Comparison of ENCODE assay signal across 23 cellular contexts in genomic region chr4:138107023-138107422, GRCh38.
DNase-seq lines count a peak whose midpoint lies in the region; ATAC-seq, FAIRE-seq and TF ChIP-seq lines count a peak whose summit lies in the region.
"Had no signal": no experiment of that assay in that cellular context is flagged by ENCODE, and none has a peak within 500 bp of the region (broad histone marks: within the 10 kb centered on the region; RNA-seq: fewer than 3 reads in every experiment).

No MANE protein-coding gene starts in this region.

- H3K79me2 ChIP-seq in mammary epithelial cell (ENCODE audit: insufficient read depth, low read length) (no peaks in the 10 kb centered on the region), keratinocyte (ENCODE audit: control insufficient read depth, insufficient read depth, low read length) (no peaks in the 10 kb centered on the region)

- H3K9me1 ChIP-seq in keratinocyte (ENCODE audit: control insufficient read depth, extremely low read depth, insufficient read depth, low read length) = no peaks in the 10 kb centered on the region

- peak overlapping the region; percentile 2 for H3K27ac Mint-ChIP-seq in type B pancreatic cell
- H3K27ac Mint-ChIP-seq: B cell; CD4-positive, CD25-positive, alpha-beta regulatory T cell; CD8-positive, alpha-beta T cell; H9 had no signal

- H3K4me2 ChIP-seq in mammary epithelial cell (ENCODE audit: insufficient read depth, low read depth, low read length) (no peak overlapping the region), keratinocyte (ENCODE audit: control insufficient read depth, extremely low read depth, insufficient read depth, low read depth, low read length) (no peak overlapping the region)

- no peak overlapping the region for H3K27ac ChIP-seq in mammary epithelial cell (ENCODE audit: insufficient read depth, low read depth, low read length)
- H3K27ac ChIP-seq in breast epithelium = no peak overlapping the region
- no peak overlapping the region for H3K27ac ChIP-seq in colonic mucosa
- H3K27ac ChIP-seq in keratinocyte (ENCODE audit: control insufficient read depth, insufficient read depth, low read length) = no peak overlapping the region
- H3K27ac ChIP-seq: 22Rv1, BLaER1, C4-2B, GM23248 had no signal

- FAIRE-seq in keratinocyte (lab: Jason Lieb, UNC) = peak; percentile 23
- FAIRE-seq: A204.1, G401.6, GM12892 had no signal

- ATAC-seq in left lobe of liver = no peak
- ATAC-seq: CD8-positive, alpha-beta T cell; HCT116 had no signal

- H3K4me1 ChIP-seq in mammary epithelial cell (ENCODE audit: insufficient read depth, low read length) = peaks cover 14% of the 10 kb centered on the region
- no peaks in the 10 kb centered on the region for H3K4me1 ChIP-seq in breast epithelium
- no peaks in the 10 kb centered on the region for H3K4me1 ChIP-seq in colonic mucosa
- H3K4me1 ChIP-seq in keratinocyte (ENCODE audit: control insufficient read depth, extremely low read depth, insufficient read depth, low read length) = peaks cover 11% of the 10 kb centered on the region

- H3K9me3 ChIP-seq in mammary epithelial cell (replicated peaks; ENCODE audit: insufficient read depth, low read length) (peaks cover 6% of the 10 kb centered on the region), breast epithelium (no peaks in the 10 kb centered on the region), colonic mucosa (no peaks in the 10 kb centered on the region), keratinocyte (ENCODE audit: control insufficient read depth, low read depth, low read length) (no peaks in the 10 kb centered on the region)

- intact Hi-C loops in mammary epithelial cell (cut with micrococcal nuclease) = no loop called here
- intact Hi-C loops in breast epithelium (cut with DNase I; ENCODE audit: low total_unique reads) = no loop called here
- intact Hi-C loops in colonic mucosa (cut with DNase I) = no loop called here

- H2AFZ ChIP-seq in mammary epithelial cell (ENCODE audit: low read depth, low read length) (peak overlapping the region; percentile 2), keratinocyte (ENCODE audit: control insufficient read depth, low read length) (no peak overlapping the region)
- H2AFZ ChIP-seq: GM23248 had no signal

- BruUV-seq in mammary epithelial cell (replicated peaks; lab: Mats Ljungman, UMichigan) = no TSS peak

- H3K36me3 Mint-ChIP-seq in type B pancreatic cell = peaks cover 4% of the 10 kb centered on the region
- H3K36me3 Mint-ChIP-seq: CD4-positive, CD25-positive, alpha-beta regulatory T cell; CD8-positive, alpha-beta T cell had no signal

- 86% methylated on average over 4 of the region's 4 CpGs for WGBS in mammary epithelial cell (ENCODE audit: low coverage, missing lambda C conversion rate)

- in situ Hi-C loops in mammary epithelial cell (cut with MboI; ENCODE audit: low sequenced_read_pairs in 2 of 2) = no loop called here

- TF ChIP-seq POLR2A in breast epithelium (IDR thresholded peaks at IDR 0.05) = no peak

- DNase-seq in mammary epithelial cell (no peak), breast epithelium (ENCODE audit: low spot score in 2 of 2) (no peak), colonic mucosa (peak; percentile 29), keratinocyte (ENCODE audit: low read depth, low spot score) (no peak), type B pancreatic cell (ENCODE audit: extremely low spot score, unreplicated experiment) (no peak), SIG-M5 (lab: John Stamatoyannopoulos, UW) (no peak), left lobe of liver (ENCODE audit: low spot score) (no peak), glomerular visceral epithelial cell (ENCODE audit: extremely low spot score) (no peak)
- DNase-seq: Caco-2; CD4-positive, CD25-positive, alpha-beta regulatory T cell; CD8-positive, alpha-beta T cell; DMS153; DND-41; GM23248; H9 had no signal

- dilution Hi-C loops in mammary epithelial cell (cut with HindIII; ENCODE audit: low sequenced_read_pairs) = no loop called here
- dilution Hi-C loops in keratinocyte (cut with MboI; ENCODE audit: extremely low pct_ligation_motif_present, low sequenced_read_pairs) = no loop called here

- H3K4me1 Mint-ChIP-seq in type B pancreatic cell (ENCODE audit: unreplicated experiment) = peaks cover 24% of the 10 kb centered on the region
- H3K4me1 Mint-ChIP-seq: CD4-positive, CD25-positive, alpha-beta regulatory T cell had no signal

- no peak overlapping the region for H3K4me3 Mint-ChIP-seq in type B pancreatic cell
- H3K4me3 Mint-ChIP-seq: B cell; CD4-positive, CD25-positive, alpha-beta regulatory T cell; CD8-positive, alpha-beta T cell; H9 had no signal

- H3K27me3 Mint-ChIP-seq in type B pancreatic cell = no peaks in the 10 kb centered on the region
- H3K27me3 Mint-ChIP-seq: CD4-positive, CD25-positive, alpha-beta regulatory T cell had no signal

- CTCF ChIA-PET in mammary epithelial cell (lab: Charles Lee; ENCODE audit: low non-redundant PET) = no interaction called here

- no peaks in the 10 kb centered on the region for H4K20me1 ChIP-seq in mammary epithelial cell (ENCODE audit: insufficient read depth, low read length)
- no peaks in the 10 kb centered on the region for H4K20me1 ChIP-seq in keratinocyte (ENCODE audit: control insufficient read depth, extremely low read depth, insufficient read depth, low read length)
- H4K20me1 ChIP-seq: BLaER1 had no signal

- peaks cover 6% of the 10 kb centered on the region for H3K9me3 Mint-ChIP-seq in type B pancreatic cell
- H3K9me3 Mint-ChIP-seq: CD8-positive, alpha-beta T cell had no signal

- TF ChIP-seq CTCF in mammary epithelial cell (conservative IDR thresholded peaks at IDR 0.05 in 1 of 2, IDR thresholded peaks at IDR 0.05 in 1 of 2; ENCODE audit: extremely low read depth in 1 of 2, insufficient read depth in 1 of 2, low read depth in 1 of 2, low read length in 2 of 2) = no peak
- TF ChIP-seq CTCF in breast epithelium (IDR thresholded peaks at IDR 0.05) = no peak
- no peak for TF ChIP-seq CTCF in colonic mucosa (IDR thresholded peaks at IDR 0.05)
- TF ChIP-seq CTCF in keratinocyte (optimal IDR thresholded peaks at IDR 0.05 in 1 of 3, IDR thresholded peaks at IDR 0.05 in 1 of 3, conservative IDR thresholded peaks at IDR 0.05 in 1 of 3; ENCODE audit: extremely low read depth in 1 of 3, insufficient read depth in 2 of 3, low read length in 3 of 3) = no peak
- TF ChIP-seq CTCF in type B pancreatic cell (conservative IDR thresholded peaks at IDR 0.05) = no peak

- H3K9ac ChIP-seq in mammary epithelial cell (ENCODE audit: insufficient read depth, low read length) (no peak overlapping the region), colonic mucosa (ENCODE audit: low read depth in 2 of 2, low read length in 2 of 2) (no peak overlapping the region), keratinocyte (ENCODE audit: control insufficient read depth, extremely low read depth, insufficient read depth, low read length) (no peak overlapping the region)
- H3K9ac ChIP-seq: BLaER1, GM23248 had no signal

- no peak overlapping the region for H3K4me3 ChIP-seq in mammary epithelial cell (replicated peaks in 1 of 3; ENCODE audit: insufficient read depth in 1 of 3, low read depth in 2 of 3, low read length in 3 of 3)
- H3K4me3 ChIP-seq in breast epithelium = no peak overlapping the region
- H3K4me3 ChIP-seq in colonic mucosa = no peak overlapping the region
- no peak overlapping the region for H3K4me3 ChIP-seq in keratinocyte (ENCODE audit: control insufficient read depth in 2 of 3, extremely low read depth in 1 of 3, insufficient read depth in 2 of 3, low read depth in 1 of 3, low read length in 3 of 3)
- H3K4me3 ChIP-seq: BLaER1, GM23248 had no signal

- H3K36me3 ChIP-seq in mammary epithelial cell (ENCODE audit: insufficient read depth, low read length) (no peaks in the 10 kb centered on the region), breast epithelium (no peaks in the 10 kb centered on the region), colonic mucosa (no peaks in the 10 kb centered on the region), keratinocyte (ENCODE audit: control insufficient read depth in 2 of 2, extremely low read depth in 1 of 2, insufficient read depth in 2 of 2, low read length in 2 of 2) (no peaks in the 10 kb centered on the region)

- H3K27me3 ChIP-seq in mammary epithelial cell (ENCODE audit: insufficient read depth, low read length) = no peaks in the 10 kb centered on the region
- no peaks in the 10 kb centered on the region for H3K27me3 ChIP-seq in breast epithelium
- H3K27me3 ChIP-seq in colonic mucosa = no peaks in the 10 kb centered on the region
- no peaks in the 10 kb centered on the region for H3K27me3 ChIP-seq in keratinocyte (ENCODE audit: control insufficient read depth, extremely low read depth, insufficient read depth, low read length)
- H3K27me3 ChIP-seq: BLaER1 had no signal
